26 cellular contexts compared by ENCODE assay signal in genomic region chr5:124418390-124418789, GRCh38.
DNase-seq lines count a peak whose midpoint lies in the region; ATAC-seq and TF ChIP-seq lines count a peak whose summit lies in the region.
"Had no signal": no experiment of that assay in that cellular context is flagged by ENCODE, and none has a peak within 500 bp of the region (broad histone marks: within the 10 kb centered on the region; RNA-seq: fewer than 3 reads in every experiment).

No MANE protein-coding gene starts in this region.

- WGBS in esophagus muscularis mucosa: 96% methylated on average over 2 of the region's 2 CpGs

- peaks cover 23% of the 10 kb centered on the region for H3K9me3 Mint-ChIP-seq in nephron progenitor cell

- H3K27ac ChIP-seq in esophagus muscularis mucosa (replicated peaks in 1 of 4): no peak overlapping the region
- H3K27ac ChIP-seq: 22Rv1, A549, BLaER1 had no signal

- peaks cover 30% of the 10 kb centered on the region for H3K4me1 Mint-ChIP-seq in nephron progenitor cell
- H3K4me1 Mint-ChIP-seq: CD14-positive monocyte; CD4-positive, alpha-beta memory T cell; CD4-positive, CD25-positive, alpha-beta regulatory T cell; CD8-positive, alpha-beta memory T cell had no signal

- no peak overlapping the region for H3K4me3 Mint-ChIP-seq in nephron progenitor cell
- H3K4me3 Mint-ChIP-seq: CD14-positive monocyte; CD4-positive, alpha-beta memory T cell; CD4-positive, CD25-positive, alpha-beta regulatory T cell; CD8-positive, alpha-beta memory T cell had no signal

- H3K36me3 Mint-ChIP-seq in nephron progenitor cell (ENCODE audit: low read depth): peaks cover 24% of the 10 kb centered on the region
- H3K36me3 Mint-ChIP-seq: CD14-positive monocyte; CD4-positive, alpha-beta memory T cell; CD4-positive, CD25-positive, alpha-beta regulatory T cell; CD8-positive, alpha-beta memory T cell had no signal

- ATAC-seq in GM21390 (IDR thresholded peaks at IDR 0.05; ENCODE audit: unreplicated experiment): no peak
- ATAC-seq: A549, GM12878 had no signal

- H3K27ac Mint-ChIP-seq in nephron progenitor cell: peak overlapping the region; percentile 26
- H3K27ac Mint-ChIP-seq: CD14-positive monocyte; CD4-positive, alpha-beta memory T cell; CD4-positive, CD25-positive, alpha-beta regulatory T cell; CD8-positive, alpha-beta memory T cell had no signal

- H3K27me3 Mint-ChIP-seq in nephron progenitor cell (ENCODE audit: low read depth, poor library complexity): no peaks in the 10 kb centered on the region
- H3K27me3 Mint-ChIP-seq: CD4-positive, alpha-beta memory T cell; CD4-positive, CD25-positive, alpha-beta regulatory T cell had no signal

- no peak for TF ChIP-seq EP300 in esophagus muscularis mucosa (IDR thresholded peaks at IDR 0.05)

- H3K4me3 ChIP-seq in esophagus muscularis mucosa: no peak overlapping the region
- H3K4me3 ChIP-seq: A549, BLaER1, GM12878 had no signal

- DNase-seq in NCI-H82 (lab: John Stamatoyannopoulos, UW): peak; percentile 43
- no peak for DNase-seq in NCI-H82 treated with DMSO at 0.1 percent for 48 hours (lab: John Stamatoyannopoulos, UW; ENCODE audit: unreplicated experiment)
- peak; percentile 0 for DNase-seq in AG20443 (ENCODE audit: low spot score)
- peak; percentile 60 for DNase-seq in esophagus muscularis mucosa (ENCODE audit: extremely low spot score)
- no peak for DNase-seq in nephron progenitor cell
- DNase-seq in MV-4-11 (lab: John Stamatoyannopoulos, UW): no peak
- DNase-seq in NCI-H748 treated with DMSO at 0.1 percent for 48 hours (lab: John Stamatoyannopoulos, UW): no peak
- DNase-seq: BE2C; C1 segment of cervical spinal cord; CD4-positive, alpha-beta memory T cell; CD4-positive, CD25-positive, alpha-beta regulatory T cell; CD8-positive, alpha-beta memory T cell; COR-L47; DMS 273 treated with DMSO at 0.1 percent for 48 hours; DMS153; DMS53; DMS79; DND-41; EL; GDM1 had no signal

- H3K36me3 ChIP-seq in esophagus muscularis mucosa: no peaks in the 10 kb centered on the region
- H3K36me3 ChIP-seq: BE2C, BLaER1 had no signal

- H3K4me1 ChIP-seq in esophagus muscularis mucosa: no peaks in the 10 kb centered on the region
- H3K4me1 ChIP-seq: A549, BE2C had no signal

- intact Hi-C loops in esophagus muscularis mucosa (cut with DNase I): no loop called here

- peaks cover 0 to 10% (median 4%) of the 10 kb centered on the region in 4 donors for H3K9me3 ChIP-seq in esophagus muscularis mucosa
- H3K9me3 ChIP-seq: A549, BE2C had no signal

- no peaks in the 10 kb centered on the region for H3K27me3 ChIP-seq in esophagus muscularis mucosa
- H3K27me3 ChIP-seq: BE2C, BLaER1 had no signal

- TF ChIP-seq CTCF in esophagus muscularis mucosa (IDR thresholded peaks at IDR 0.05): no peak
- TF ChIP-seq CTCF in nephron progenitor cell (IDR thresholded peaks at IDR 0.05): no peak

- no peak for TF ChIP-seq POLR2A in esophagus muscularis mucosa (IDR thresholded peaks at IDR 0.05; ENCODE audit: low read depth)

Comparison
In these comparisons a context has a peak if more than half of its experiments do, and no peak if none do; other contexts are left out.
1. DNase-seq: peak in NCI-H82 (single experiment), AG20443 (single experiment) and esophagus muscularis mucosa (single experiment); none in NCI-H82 treated with DMSO at 0.1 percent for 48 hours (single experiment), nephron progenitor cell (single experiment), MV-4-11 (single experiment) and NCI-H748 treated with DMSO at 0.1 percent for 48 hours (single experiment).